ENCODE assay signal across 27 cellular contexts in the genomic region with DNA sequence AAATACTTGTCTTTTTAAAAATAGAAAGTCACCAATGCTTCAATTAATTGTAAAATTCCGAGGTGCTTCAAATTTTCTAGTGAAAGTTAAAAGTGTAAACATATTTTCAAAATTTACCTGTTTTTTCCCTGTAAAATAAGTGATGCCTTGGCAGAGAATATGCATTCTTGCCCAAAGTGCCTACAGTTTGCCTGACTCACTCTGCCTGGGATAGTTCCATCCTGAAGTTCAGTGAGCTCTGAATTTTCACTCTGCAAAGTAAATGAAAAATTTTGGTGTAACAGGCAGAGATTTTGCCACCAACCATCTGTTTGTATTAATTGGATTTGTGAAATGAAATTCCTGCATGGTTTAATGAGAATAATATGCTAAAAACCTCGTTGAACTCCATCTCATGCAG.
A peak's percentile ranks its signal among the peaks of the same experiment; 100 is the strongest.
DNase-seq lines count a peak whose midpoint lies in the region; ATAC-seq and TF ChIP-seq lines count a peak whose summit lies in the region.
"Had no signal": no experiment of that assay in that cellular context is flagged by ENCODE, and none has a peak within 500 bp of the region (broad histone marks: within the 10 kb centered on the region; RNA-seq: fewer than 3 reads in every experiment).

No MANE protein-coding gene starts in this region.

- H3K36me3 ChIP-seq in SK-N-SH (replicated peaks in 1 of 2; ENCODE audit: control insufficient read depth in 1 of 2, insufficient read depth in 2 of 2, low read length in 1 of 2): peaks cover 0 to 8% of the 10 kb centered on the region in 2 experiments
- H3K36me3 ChIP-seq: SJCRH30 had no signal

- POLR2A ChIA-PET in SK-N-SH (lab: Yijun Ruan, JAX): no interaction called here

- H4K20me1 ChIP-seq in SK-N-SH (ENCODE audit: insufficient read depth): no peaks in the 10 kb centered on the region

- H3F3A ChIP-seq in SK-N-SH (replicated peaks; ENCODE audit: insufficient read depth): no peaks in the 10 kb centered on the region

- peak; percentile 17 for DNase-seq in AG20443 (ENCODE audit: low spot score)
- peak; percentile 13 for DNase-seq in GM03348 (ENCODE audit: low spot score)
- DNase-seq in SK-N-SH: no peak
- DNase-seq in fibroblast of the aortic adventitia (ENCODE audit: low read depth): peak; percentile 31
- DNase-seq in cerebellum (ENCODE audit: low spot score): no peak
- no peak for DNase-seq in islet precursor cell
- no peak for DNase-seq in kidney glomerular epithelial cell (lab: John Stamatoyannopoulos, UW)
- DNase-seq: 8988T; AML-193; C1 segment of cervical spinal cord; CD4-positive, alpha-beta memory T cell; COR-L47; HCEC 1CT; KBM-7; MV-4-11; NCI-H1105; NCI-H1436 treated with DMSO at 0.1 percent for 48 hours; NCI-H187 treated with DMSO at 0.1 percent for 48 hours; NCI-H2171 treated with DMSO at 0.1 percent for 48 hours; NCI-H446; NCI-H526 treated with DMSO at 0.1 percent for 48 hours; PC-9; SJCRH30; T-cell had no signal

- 50% methylated on average over 2 of the region's 2 CpGs for WGBS in SK-N-SH (ENCODE audit: low lambda C conversion rate)

- no peaks in the 10 kb centered on the region for H3K27me3 ChIP-seq in SK-N-SH (ENCODE audit: insufficient read depth)
- H3K27me3 ChIP-seq: SJCRH30 had no signal

- peaks cover 0 to 2% of the 10 kb centered on the region in 2 experiments; a peak in 2 of 4 replicates for H3K4me1 ChIP-seq in SK-N-SH (ENCODE audit: control insufficient read depth in 1 of 2, insufficient read depth in 2 of 2, low read depth in 1 of 2, low read length in 1 of 2)

- no peak for TF ChIP-seq CTCF in SK-N-SH (IDR thresholded peaks at IDR 0.05)
- TF ChIP-seq CTCF in fibroblast of the aortic adventitia (IDR thresholded peaks at IDR 0.05; ENCODE audit: insufficient read depth, low read length): no peak

- H3K4me3 ChIP-seq in SK-N-SH (ENCODE audit: low read depth in 2 of 2, low read length in 1 of 2): no peak overlapping the region
- H3K4me3 ChIP-seq in fibroblast of the aortic adventitia (ENCODE audit: low read depth, low read length): no peak overlapping the region
- H3K4me3 ChIP-seq: GM23338, PC-9, SJCRH30 had no signal

- H3K4me2 ChIP-seq in SK-N-SH: no peak overlapping the region
- H3K4me2 ChIP-seq: GM23338, PC-9 had no signal

- H3K79me2 ChIP-seq in SK-N-SH (ENCODE audit: insufficient read depth): no peaks in the 10 kb centered on the region

- peak overlapping the region; percentile 26 for H2AFZ ChIP-seq in SK-N-SH (ENCODE audit: low read depth)
- H2AFZ ChIP-seq: GM23338, PC-9 had no signal

- H3K9me3 ChIP-seq in SK-N-SH: peaks cover 8% of the 10 kb centered on the region; the same call in 1 of the 2 replicates
- H3K9me3 ChIP-seq: SJCRH30 had no signal

- peak overlapping the region in 1 of 2 experiments; percentile 23; a peak in 1 of 4 replicates for H3K27ac ChIP-seq in SK-N-SH (ENCODE audit: low read depth in 2 of 2, low read length in 1 of 2)
- H3K27ac ChIP-seq: PC-9, SJCRH30 had no signal

- TF ChIP-seq EP300 in SK-N-SH (IDR thresholded peaks at IDR 0.05; ENCODE audit: borderline replicate concordance in 1 of 2, low read depth in 1 of 2, low read length in 1 of 2): no peak

- no peak for ATAC-seq in HG02981 (IDR thresholded peaks at IDR 0.05; ENCODE audit: unreplicated experiment)
- ATAC-seq: GM23338, Right ventricle myocardium inferior, T-cell had no signal

- no peaks in the 10 kb centered on the region for H3K9me2 ChIP-seq in SK-N-SH

- CTCF ChIA-PET in SK-N-SH (lab: Yijun Ruan, JAX): interaction anchor here (0.9 to 2.1 kb wide), 2 partner anchors 211 to 719 kb away, joined by 3 to 14 read pairs; no protein-coding TSS in a partner anchor

- no peak overlapping the region for H3K9ac ChIP-seq in SK-N-SH

- no peak for TF ChIP-seq RAD21 in SK-N-SH (IDR thresholded peaks at IDR 0.05; ENCODE audit: low read length)

TF ChIP-seq in SK-N-SH, 30 proteins besides CTCF, POLR2A, EP300 and RAD21:
- TF ChIP-seq TCF12 (IDR thresholded peaks at IDR 0.05) (no peak), FOSL2 (IDR thresholded peaks at IDR 0.05; ENCODE audit: borderline replicate concordance, low read depth) (peak; percentile 19; the same call in 1 of the 2 replicates)

Comparison
In these comparisons a context has a peak if more than half of its experiments do, and no peak if none do; other contexts are left out.
1. DNase-seq: peak in AG20443 (single experiment), GM03348 (single experiment) and fibroblast of the aortic adventitia (single experiment); none in SK-N-SH (single experiment), cerebellum (single experiment), islet precursor cell (single experiment) and kidney glomerular epithelial cell (single experiment).